In genomic region chr1:116151739-116152576, GRCh38 we compare ENCODE assay signal across 8 cellular contexts. TPM values are rescaled to one million over a fixed set of nuclear protein-coding genes. Genes with fewer than 3 reads are reported as not detected.
A peak's percentile ranks its signal among the peaks of the same experiment; 100 is the strongest.
DNase-seq lines count a peak whose midpoint lies in the region; ATAC-seq, FAIRE-seq and TF ChIP-seq lines count a peak whose summit lies in the region.

No MANE protein-coding gene starts in this region.

- peak overlapping the region in 2 of 4 experiments; percentile 25 to 52; a peak in 2 of 7 replicates for H3K9ac ChIP-seq in H1 (replicated peaks in 1 of 4; ENCODE audit: extremely low read depth in 1 of 4, low read depth in 3 of 4, low read length in 3 of 4)

- no peak overlapping the region for H3K4ac ChIP-seq in H1 (replicated peaks; ENCODE audit: insufficient read length, low read depth, low read length)

- no peak for TF ChIP-seq EP300 in H1 (IDR thresholded peaks at IDR 0.05; ENCODE audit: borderline replicate concordance in 1 of 2, low read depth in 2 of 2, low read length in 2 of 2)

- no peak overlapping the region for H2AK5ac ChIP-seq in H1 (ENCODE audit: low read depth, low read length)

- peak overlapping the region; percentile 96; the same call in 1 of the 2 replicates for H2AFZ ChIP-seq in H1 (ENCODE audit: low read length)

- 0 out of 3 replicates have a peak, but pooled peaks of 1 of the 2 experiments have one; percentile 42 for TF ChIP-seq POLR2A in H1 (IDR thresholded peaks at IDR 0.05; ENCODE audit: control extremely low read depth in 1 of 2, low read depth in 2 of 2, low read length in 2 of 2)

- peak overlapping the region; percentile 53; the same call in 1 of the 2 replicates for H2BK5ac ChIP-seq in H1 (ENCODE audit: low read depth, low read length)

- CTCF ChIA-PET in activated CD8-positive, alpha-beta T cell treated with anti-CD3 and anti-CD28 coated beads, Interleukin-2, amount 10 ng/mL, durations not matched to agents 7 days and 5 days (lab: Charles Lee) = interaction anchor here (0.6 to 5.3 kb wide), 8 partner anchors 11 to 347 kb away, joined by 3 to 75 read pairs (median 11); no protein-coding TSS in a partner anchor
- CTCF ChIA-PET in H1 (lab: Charles Lee; ENCODE audit: partially characterized antibody) = interaction anchor here (0.5 to 2.8 kb wide), 13 partner anchors 8 to 908 kb away, joined by 3 to 9 read pairs (median 3); partner anchors contain the start of gene TTF2

- H4K5ac ChIP-seq in H1 (ENCODE audit: insufficient read length, low read depth, low read length) = no peak overlapping the region

- H4K20me1 ChIP-seq in H1 (replicated peaks in 1 of 2; ENCODE audit: control insufficient read depth in 1 of 2, insufficient read depth in 2 of 2, low read length in 2 of 2) = no peaks in the 10 kb centered on the region

- H3K56ac ChIP-seq in H1 (replicated peaks; ENCODE audit: insufficient read length, low read depth, low read length) = no peak overlapping the region

- H3K27me3 Mint-ChIP-seq in activated CD8-positive, alpha-beta T cell treated with anti-CD3 and anti-CD28 coated beads, Interleukin-2, amount 10 ng/mL, durations not matched to agents 7 days and 5 days (ENCODE audit: low read depth) = peaks cover 19% of the 10 kb centered on the region

- H3K9me3 Mint-ChIP-seq in activated CD8-positive, alpha-beta T cell treated with anti-CD3 and anti-CD28 coated beads, Interleukin-2, amount 10 ng/mL, durations not matched to agents 7 days and 5 days (ENCODE audit: insufficient read depth) = no peaks in the 10 kb centered on the region

- H2BK20ac ChIP-seq in H1 (ENCODE audit: low read length) = peak overlapping the region; percentile 82

- H3K79me1 ChIP-seq in H1 (ENCODE audit: low read depth, low read length) = no peaks in the 10 kb centered on the region

- H4K8ac ChIP-seq in H1 (ENCODE audit: extremely low read depth, insufficient read depth, low read length) = peak overlapping the region; percentile 85

- DNase-seq in NCI-H748 (lab: John Stamatoyannopoulos, UW; ENCODE audit: unreplicated experiment) = peak; percentile 82
- DNase-seq in activated CD8-positive, alpha-beta T cell treated with anti-CD3 and anti-CD28 coated beads, Interleukin-2, amount 10 ng/mL, durations not matched to agents 7 days and 5 days = peak; percentile 77
- peak; percentile 44 to 89 for DNase-seq in H1 (ENCODE audit: low read depth in 1 of 2, low spot score in 2 of 2)
- peak; percentile 93 for DNase-seq in mesenteric fat pad (ENCODE audit: low spot score)
- peak; percentile 56 for DNase-seq in stimulated activated CD8-positive, alpha-beta memory T cell treated with anti-CD3 and anti-CD28 coated beads, Interleukin-15, amount 100 ng/mL, for 24 hours (ENCODE audit: low read depth)

- peaks cover 19% of the 10 kb centered on the region for H3K4me1 Mint-ChIP-seq in activated CD8-positive, alpha-beta T cell treated with anti-CD3 and anti-CD28 coated beads, Interleukin-2, amount 10 ng/mL, durations not matched to agents 7 days and 5 days (ENCODE audit: low read depth)

- no peak overlapping the region for H2BK15ac ChIP-seq in H1 (ENCODE audit: low read length)

- H3K27ac ChIP-seq in C4-2B (peak overlapping the region; percentile 66), H1 (ENCODE audit: low read depth, low read length) (no peak overlapping the region; the same call in 1 of the 2 replicates)

- no peak overlapping the region for H3K23ac ChIP-seq in H1 (ENCODE audit: insufficient read length)

- peaks cover 2% of the 10 kb centered on the region; the same call in 1 of the 2 replicates for H3K23me2 ChIP-seq in H1 (ENCODE audit: low read depth, low read length)

- POLR2A ChIA-PET in activated CD8-positive, alpha-beta T cell treated with anti-CD3 and anti-CD28 coated beads, Interleukin-2, amount 10 ng/mL, durations not matched to agents 7 days and 5 days (lab: Charles Lee) = no interaction called here
- POLR2A ChIA-PET in H1 (lab: Charles Lee; ENCODE audit: partially characterized antibody) = interaction anchor here (1.1 kb wide), 1 partner anchor 332 kb away, joined by 3 read pairs; no protein-coding TSS in a partner anchor

- H3K4me3 Mint-ChIP-seq in activated CD8-positive, alpha-beta T cell treated with anti-CD3 and anti-CD28 coated beads, Interleukin-2, amount 10 ng/mL, durations not matched to agents 7 days and 5 days = peak overlapping the region; percentile 60

- no peaks in the 10 kb centered on the region for H3K36me3 Mint-ChIP-seq in activated CD8-positive, alpha-beta T cell treated with anti-CD3 and anti-CD28 coated beads, Interleukin-2, amount 10 ng/mL, durations not matched to agents 7 days and 5 days (ENCODE audit: low read depth)

- 0 out of 4 replicates have a peak, but pooled peaks cover 0 to under 1% of the 10 kb centered on the region in 2 experiments for H3K9me3 ChIP-seq in H1 (ENCODE audit: insufficient read depth in 2 of 2, low read depth in 1 of 2, low read length in 1 of 2)

- H3K4me3 ChIP-seq in H1 (ENCODE audit: extremely low read depth in 1 of 4, insufficient read depth in 2 of 4, low read depth in 3 of 4, low read length in 4 of 4) = peak overlapping the region; percentile 35 to 67 (median 65)

- H2BK120ac ChIP-seq in H1 (replicated peaks; ENCODE audit: low read depth, low read length) = no peak overlapping the region

- TF ChIP-seq CTCF in C4-2B (conservative IDR thresholded peaks at IDR 0.05) (peak; percentile 98), H1 (IDR thresholded peaks at IDR 0.05; ENCODE audit: control extremely low read depth in 1 of 3, insufficient read depth in 1 of 3, low read depth in 1 of 3, low read length in 3 of 3) (peak; percentile 77 to 88 (median 86))

- no peak overlapping the region for H2BK12ac ChIP-seq in H1 (ENCODE audit: low read depth, low read length)

- H3K36me3 ChIP-seq in H1 (ENCODE audit: control insufficient read depth in 2 of 4, insufficient read depth in 4 of 4, low read length in 3 of 4) = no peaks in the 10 kb centered on the region

- no peak for FAIRE-seq in H1 (lab: Jason Lieb, UNC)

- H3K14ac ChIP-seq in H1 (ENCODE audit: insufficient read length) = no peak overlapping the region

- peak; percentile 75 to 78 for TF ChIP-seq RAD21 in H1 (IDR thresholded peaks at IDR 0.05 in 1 of 2, conservative IDR thresholded peaks at IDR 0.05 in 1 of 2; ENCODE audit: low read depth in 2 of 2, low read length in 2 of 2)

- H3K27me3 ChIP-seq in H1 (replicated peaks in 1 of 4; ENCODE audit: control insufficient read depth in 3 of 4, extremely low read depth in 1 of 4, insufficient read depth in 3 of 4, low read length in 3 of 4) = peaks cover 0 to 6% (median 5%) of the 10 kb centered on the region in 4 experiments; a peak in 4 of 7 replicates

- 0 out of 7 replicates have a peak, but pooled peaks cover 0 to 2% (median 0%) of the 10 kb centered on the region in 4 experiments for H3K4me1 ChIP-seq in H1 (replicated peaks in 1 of 4; ENCODE audit: control insufficient read depth in 3 of 4, insufficient read depth in 4 of 4, low read length in 3 of 4)

- ATAC-seq in GM19324 (IDR thresholded peaks at IDR 0.05; ENCODE audit: low FRiP score, unreplicated experiment) (peak; percentile 93), HG03457 (IDR thresholded peaks at IDR 0.05; ENCODE audit: unreplicated experiment) (peak; percentile 86)
- peak; percentile 97 for ATAC-seq in activated CD8-positive, alpha-beta T cell treated with anti-CD3 and anti-CD28 coated beads, Interleukin-2, amount 10 ng/mL, durations not matched to agents 7 days and 5 days

- no peaks in the 10 kb centered on the region for H3K79me2 ChIP-seq in H1 (ENCODE audit: control insufficient read depth in 1 of 2, insufficient read depth in 2 of 2, low read length in 2 of 2)

- 11% methylated on average over 40 of the region's 46 CpGs; no CpG with 5 or more reads in 1 of the 2 experiments for WGBS in H1 (ENCODE audit: extremely low coverage in 1 of 2, insufficient coverage in 1 of 2, insufficient read length in 1 of 2, insufficient replicate concordance in 2 of 2, low coverage in 1 of 2, low lambda C conversion rate in 2 of 2, missing lambda C conversion rate in 1 of 2), 2 experiments

- H3K4me2 ChIP-seq in H1 (ENCODE audit: insufficient read depth in 1 of 2, low read depth in 2 of 2, low read length in 2 of 2) = peak overlapping the region; percentile 25 to 84

- peak overlapping the region; percentile 70 for H3K27ac Mint-ChIP-seq in activated CD8-positive, alpha-beta T cell treated with anti-CD3 and anti-CD28 coated beads, Interleukin-2, amount 10 ng/mL, durations not matched to agents 7 days and 5 days

- H3K18ac ChIP-seq in H1 (ENCODE audit: extremely low read depth, low read length) = peak overlapping the region; percentile 86; the same call in 1 of the 2 replicates

- no peak overlapping the region for H4K91ac ChIP-seq in H1 (replicated peaks; ENCODE audit: insufficient read length, low read length)

TF ChIP-seq in H1, 55 proteins besides CTCF, POLR2A, EP300 and RAD21 (continues in another document):
- TF ChIP-seq CREB1 (IDR thresholded peaks at IDR 0.05) = 0 out of 2 replicates have a peak, but pooled peaks have one; percentile 23
- TF ChIP-seq SIX5 (IDR thresholded peaks at IDR 0.05; ENCODE audit: low read depth, low read length) = no peak
- TF ChIP-seq MAX (IDR thresholded peaks at IDR 0.05) = peak; percentile 40; the same call in 1 of the 2 replicates
- 0 out of 2 replicates have a peak, but pooled peaks have one; percentile 36 for TF ChIP-seq TEAD4 (IDR thresholded peaks at IDR 0.05; ENCODE audit: low read depth, low read length)
- no peak for TF ChIP-seq ASH2L (IDR thresholded peaks at IDR 0.05; ENCODE audit: low read length)
- no peak for TF ChIP-seq ATF3 (IDR thresholded peaks at IDR 0.05; ENCODE audit: insufficient read depth, low read depth, low read length)
- TF ChIP-seq EGR1 (IDR thresholded peaks at IDR 0.05; ENCODE audit: borderline replicate concordance, low read depth, low read length) = peak; percentile 94

RNA-seq across cellular contexts. Expression of gene MAB21L3, which starts 40.8 kb away (rescaled TPM):
- not detected for total RNA-seq in activated CD8-positive, alpha-beta T cell treated with anti-CD3 and anti-CD28 coated beads, Interleukin-2, amount 10 ng/mL, durations not matched to agents 7 days and 5 days
- not detected in 2 replicates for total RNA-seq in H1 (2021; fragmentation: NEBNext Ultra II Directional; extraction: Animal tissue kit (Norgen Biotek cat#: 25700))
- polyA plus RNA-seq in H1 (2011; rRNA removed) = not detected in 2 replicates
- polyA plus RNA-seq in H1 (2011; cell fraction: cytosol; rRNA removed) = not detected
- polyA plus RNA-seq in H1 (2011; cell fraction: nucleus; rRNA removed) = not detected
- polyA plus RNA-seq in H1 (2012, experiment 1 of 2) = not detected in 4 replicates
- not detected for polyA plus RNA-seq in H1 (2012, experiment 2 of 2)
- not detected for polyA plus RNA-seq in H1 (2013, experiment 1 of 2)
- polyA plus RNA-seq in H1 (2013, experiment 2 of 2) = 0.02 TPM
- polyA minus RNA-seq in H1 (2011; rRNA and poly(A)+ RNA removed) = not detected in 2 replicates
- not detected for polyA minus RNA-seq in H1 (2011; cell fraction: cytosol; rRNA and poly(A)+ RNA removed)
- polyA minus RNA-seq in H1 (2011; cell fraction: nucleus; rRNA and poly(A)+ RNA removed) = not detected
- total RNA-seq in mesenteric fat pad = 0.22 TPM
